Comparison of ENCODE assay signal across 21 cellular contexts in the genomic region with DNA sequence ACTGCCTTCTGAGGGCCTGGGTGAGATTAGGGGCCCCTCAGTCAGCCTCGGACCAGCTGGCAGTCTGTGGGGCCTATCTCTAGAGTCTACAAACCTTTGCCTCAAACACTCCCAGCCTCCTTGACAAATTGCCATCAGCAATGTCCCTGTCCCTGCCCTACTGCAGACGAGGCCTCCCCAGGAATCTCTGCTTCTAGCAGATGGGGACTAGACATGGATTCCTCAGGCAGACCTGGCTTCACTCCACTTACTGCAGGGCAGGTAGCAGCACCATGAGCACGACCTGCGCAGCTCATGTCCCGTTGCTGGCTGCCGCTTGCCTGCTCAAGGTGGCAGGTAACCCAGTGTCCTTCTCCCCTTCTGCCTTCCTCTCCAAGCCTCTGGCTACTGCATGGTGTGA. TPM values are rescaled to one million over a fixed set of nuclear protein-coding genes. Genes with fewer than 3 reads are reported as not detected.
A peak's percentile ranks its signal among the peaks of the same experiment; 100 is the strongest.
DNase-seq lines count a peak whose midpoint lies in the region; ATAC-seq and TF ChIP-seq lines count a peak whose summit lies in the region.
"Had no signal": no experiment of that assay in that cellular context is flagged by ENCODE, and none has a peak within 500 bp of the region (broad histone marks: within the 10 kb centered on the region; RNA-seq: fewer than 3 reads in every experiment).

No MANE protein-coding gene starts in this region.

- DNase-seq in Calu3 (no peak), RWPE1 (ENCODE audit: low spot score) (no peak), endothelial cell (ENCODE audit: low spot score) (no peak), psoas muscle (no peak), cardiac septum (ENCODE audit: low spot score) (no peak), D341Med (ENCODE audit: low spot score) (no peak)
- DNase-seq: activated CD4-positive, alpha-beta T cell treated with anti-CD3 and anti-CD28 coated beads for 36 hours; activated T-cell treated with anti-CD3 and anti-CD28 coated beads, Interleukin-2, amount 50 U/mL, for 72 hours; AML-193; COR-L47; hypothalamus; NCI-H1105; NCI-H446; SHP77 treated with DMSO at 0.1 percent for 48 hours; stimulated activated CD4-positive, alpha-beta T cell treated with anti-CD3 and anti-CD28 coated beads, Interleukin-1b, Interleukin-23, amount 100 ng/mL, for 48 hours; SW 1271 had no signal

- H3K9me3 Mint-ChIP-seq in Calu3 (ENCODE audit: low read depth, unreplicated experiment), result no peaks in the 10 kb centered on the region
- no peaks in the 10 kb centered on the region for H3K9me3 Mint-ChIP-seq in endothelial cell (ENCODE audit: unreplicated experiment)
- H3K9me3 Mint-ChIP-seq: activated T-cell treated with anti-CD3 and anti-CD28 coated beads, Interleukin-2, amount 50 U/mL, for 72 hours; neural progenitor cell had no signal

- no peaks in the 10 kb centered on the region for H3K27me3 ChIP-seq in psoas muscle (ENCODE audit: insufficient read depth in 3 of 3, low read length in 2 of 3)
- H3K27me3 ChIP-seq: cardiac muscle cell, neural progenitor cell, suprapubic skin had no signal

- peak overlapping the region; percentile 92 for H3K27ac ChIP-seq in RWPE1
- H3K27ac ChIP-seq in psoas muscle, result peak overlapping the region; percentile 30
- H3K27ac ChIP-seq: cardiac muscle cell, neural progenitor cell had no signal

- BruUV-seq in Calu3 (replicated peaks; lab: Mats Ljungman, UMichigan), result no TSS peak

- H3K4me3 ChIP-seq in psoas muscle, result no peak overlapping the region
- H3K4me3 ChIP-seq: cardiac muscle cell, neural progenitor cell, suprapubic skin had no signal

- no peak for ATAC-seq in psoas muscle
- ATAC-seq in activated CD4-positive, CD25-positive, alpha-beta regulatory T cell treated with anti-CD3 and anti-CD28 coated beads, Interleukin-2, amount 50 U/mL, for 24 hours, result no peak
- ATAC-seq: activated CD4-positive, alpha-beta T cell treated with anti-CD3 and anti-CD28 coated beads for 36 hours; activated T-cell treated with anti-CD3 and anti-CD28 coated beads, Interleukin-2, amount 50 U/mL, for 72 hours; HepG2 had no signal

- WGBS in psoas muscle, 3 donors, result 83 to 94% (median 86%) methylated on average over 6 of the region's 6 CpGs

- CTCF ChIA-PET in Calu3 (lab: Charles Lee), result interaction anchor here (0.7 kb wide), 1 partner anchor 23 kb away, joined by 3 read pairs; no protein-coding TSS in a partner anchor
- CTCF ChIA-PET in RWPE1 (lab: Yijun Ruan, JAX), result no interaction called here

- H3K4me1 Mint-ChIP-seq in Calu3 (ENCODE audit: low read depth, unreplicated experiment) (no peaks in the 10 kb centered on the region), endothelial cell (ENCODE audit: unreplicated experiment) (peaks cover 14% of the 10 kb centered on the region)
- H3K4me1 Mint-ChIP-seq: neural progenitor cell had no signal

- no peak overlapping the region for H3K4me3 Mint-ChIP-seq in Calu3 (ENCODE audit: low read depth, unreplicated experiment)
- no peak overlapping the region for H3K4me3 Mint-ChIP-seq in endothelial cell (ENCODE audit: unreplicated experiment)
- H3K4me3 Mint-ChIP-seq: activated CD4-positive, alpha-beta T cell treated with anti-CD3 and anti-CD28 coated beads for 36 hours; activated T-cell treated with anti-CD3 and anti-CD28 coated beads, Interleukin-2, amount 50 U/mL, for 72 hours; neural progenitor cell had no signal

- H3K4me1 ChIP-seq in psoas muscle, result peaks cover 15% of the 10 kb centered on the region
- H3K4me1 ChIP-seq: neural progenitor cell had no signal

- H3K27me3 Mint-ChIP-seq in Calu3 (ENCODE audit: unreplicated experiment) (no peaks in the 10 kb centered on the region), endothelial cell (ENCODE audit: unreplicated experiment) (peaks cover 12% of the 10 kb centered on the region)
- H3K27me3 Mint-ChIP-seq: activated CD4-positive, alpha-beta T cell treated with anti-CD3 and anti-CD28 coated beads for 36 hours had no signal

- H3K36me3 ChIP-seq in psoas muscle (ENCODE audit: insufficient read depth in 1 of 2, low read depth in 1 of 2), result peaks cover 18 to 89% of the 10 kb centered on the region in 2 donors
- H3K36me3 ChIP-seq: neural progenitor cell had no signal

- H3K36me3 Mint-ChIP-seq in Calu3 (ENCODE audit: insufficient read depth, unreplicated experiment), result peaks cover 75% of the 10 kb centered on the region
- H3K36me3 Mint-ChIP-seq in endothelial cell (ENCODE audit: low read depth, unreplicated experiment), result peaks cover 47% of the 10 kb centered on the region

- H3K27ac Mint-ChIP-seq in Calu3 (ENCODE audit: unreplicated experiment) (peak overlapping the region; percentile 58), endothelial cell (ENCODE audit: unreplicated experiment) (peak overlapping the region; percentile 42)
- H3K27ac Mint-ChIP-seq: activated CD4-positive, alpha-beta T cell treated with anti-CD3 and anti-CD28 coated beads for 36 hours; neural progenitor cell had no signal

- TF ChIP-seq CTCF in Calu3 (IDR thresholded peaks at IDR 0.05; ENCODE audit: unreplicated experiment), result no peak
- TF ChIP-seq CTCF in RWPE1 (conservative IDR thresholded peaks at IDR 0.05; ENCODE audit: low read depth), result no peak
- TF ChIP-seq CTCF in endothelial cell (IDR thresholded peaks at IDR 0.05; ENCODE audit: unreplicated experiment), result no peak
- TF ChIP-seq CTCF in psoas muscle (IDR thresholded peaks at IDR 0.05), result no peak

- intact Hi-C loops in Calu3 (cut with micrococcal nuclease; ENCODE audit: unreplicated experiment) (no loop called here), psoas muscle (cut with DNase I) (no loop called here), cardiac septum (cut with DNase I) (no loop called here)

- POLR2A ChIA-PET in RWPE1 (lab: Yijun Ruan, JAX; ENCODE audit: low non-redundant PET), result no interaction called here

- no peaks in the 10 kb centered on the region for H3K9me3 ChIP-seq in psoas muscle
- H3K9me3 ChIP-seq: suprapubic skin had no signal

RNA-seq across cellular contexts. Expression of gene PLD6, which starts 49.1 kb away (rescaled TPM):
- total RNA-seq in Calu3 (2022) (2.9 and 3.0 TPM in 2 replicates), endothelial cell (ENCODE audit: unreplicated experiment) (0.21 TPM), psoas muscle (1 to 10 TPM in 3 of 4 donors, under 1 TPM in 1; 0.84 to 5.4 (median 2.7) TPM), cardiac septum (1.4 TPM)
- polyA plus RNA-seq in psoas muscle, result 1 to 10 TPM; 1.3 to 2.5 (median 2.5) TPM
